In the genomic region with DNA sequence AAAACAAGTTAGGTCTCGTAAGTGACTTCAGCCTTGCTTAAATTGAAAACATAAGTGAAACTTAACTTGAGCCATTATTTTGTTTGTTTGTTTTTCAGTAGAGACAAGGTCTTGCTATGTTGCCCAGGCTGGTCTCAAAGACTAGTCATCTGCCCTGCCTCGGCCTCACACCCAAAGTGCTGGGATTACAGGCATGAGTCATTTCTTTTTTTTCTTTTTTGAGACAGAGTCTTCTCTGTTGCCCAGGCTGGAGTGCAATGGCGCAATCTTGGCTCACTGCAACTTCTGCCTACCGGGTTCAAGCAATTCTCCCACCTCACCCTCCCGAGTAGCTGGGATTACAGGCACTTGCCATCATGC, we compare ENCODE assay signal across 1 cellular context.
TF ChIP-seq lines count a peak whose summit lies in the region.

No MANE protein-coding gene starts in this region.

TF ChIP-seq in IMR-90, 13 proteins besides CTCF, POLR2A, EP300 and RAD21:
- TF ChIP-seq FOS (IDR thresholded peaks at IDR 0.05; ENCODE audit: low read depth, low read length), result peak; percentile 79; the same call in 1 of the 2 replicates
- TF ChIP-seq RCOR1 (IDR thresholded peaks at IDR 0.05; ENCODE audit: insufficient replicate concordance, low read length), result peak; percentile 52
- peak; percentile 89 for TF ChIP-seq CEBPB (IDR thresholded peaks at IDR 0.05; ENCODE audit: low read depth, low read length)
TF ChIP-seq in IMR-90: peak in this region for 3; not testable (repeated sequence) for 10.
